In genomic region chr17:47229535-47230443, GRCh38 we compare ENCODE assay signal across 8 cellular contexts. TPM values are rescaled to one million over a fixed set of nuclear protein-coding genes. Genes with fewer than 3 reads are reported as not detected.
DNase-seq lines count a peak whose midpoint lies in the region; ATAC-seq, FAIRE-seq and TF ChIP-seq lines count a peak whose summit lies in the region.

No MANE protein-coding gene starts in this region.

- intact Hi-C loops in esophagus squamous epithelium (cut with DNase I): loop anchor here (5.0 kb wide), 1 partner anchor 88 kb away; no protein-coding TSS in a partner anchor
- intact Hi-C loops in naive thymus-derived CD4-positive, alpha-beta T cell (cut with micrococcal nuclease): loop anchor here (1.0 to 10.0 kb wide), 3 partner anchors 86 to 513 kb away; no protein-coding TSS in a partner anchor

- H3K27ac ChIP-seq in A549 (peak overlapping the region; percentile 15 to 69; a peak in 3 of 6 replicates), Peyer's patch (peak overlapping the region in 3 of 4 donors; percentile 13 to 32 (median 31)), esophagus squamous epithelium (peak overlapping the region in 3 of 4 donors; percentile 27 to 59 (median 44))
- H3K27ac ChIP-seq in naive thymus-derived CD4-positive, alpha-beta T cell (ENCODE audit: low read depth, low read length): no peak overlapping the region

- no peak for TF ChIP-seq EP300 in A549 (IDR thresholded peaks at IDR 0.05)

- 16% methylated on average over 22 of the region's 22 CpGs for whole genome bisulfite sequencing in A549 (ENCODE audit: missing lambda C conversion rate)
- 8 to 11% methylated on average over 22 of the region's 22 CpGs for WGBS in esophagus squamous epithelium, 2 donors

- peak overlapping the region; percentile 67 for H3K4me2 ChIP-seq in A549

- peak; percentile 99 for TF ChIP-seq RAD21 in A549 (conservative IDR thresholded peaks at IDR 0.05 in 1 of 2, IDR thresholded peaks at IDR 0.05 in 1 of 2)

- TF ChIP-seq CTCF in A549 (IDR thresholded peaks at IDR 0.05) (peak; percentile 98), Peyer's patch (IDR thresholded peaks at IDR 0.05) (peak; percentile 96 to 99 (median 98)), esophagus squamous epithelium (IDR thresholded peaks at IDR 0.05) (peak; percentile 90 to 97 (median 96))

- peak overlapping the region; percentile 46 for H3K4me3 Mint-ChIP-seq in activated T-cell treated with anti-CD3 and anti-CD28 coated beads, Interleukin-2, amount 50 U/mL, for 4 hours
- peak overlapping the region; percentile 50 to 75 (median 62) for H3K4me3 Mint-ChIP-seq in naive thymus-derived CD4-positive, alpha-beta T cell
- H3K4me3 Mint-ChIP-seq in stimulated activated effector memory CD8-positive, alpha-beta T cell treated with anti-CD3 and anti-CD28 coated beads, Interleukin-12 subunit alpha, Interleukin-12 subunit beta, amount 100 ng/mL, for 72 hours: peak overlapping the region; percentile 53

- peak overlapping the region in 1 of 9 donors; percentile 32 for H3K27ac Mint-ChIP-seq in naive thymus-derived CD4-positive, alpha-beta T cell
- H3K27ac Mint-ChIP-seq in stimulated activated effector memory CD8-positive, alpha-beta T cell treated with anti-CD3 and anti-CD28 coated beads, Interleukin-12 subunit alpha, Interleukin-12 subunit beta, amount 100 ng/mL, for 72 hours: peak overlapping the region; percentile 75

- TF ChIP-seq POLR2A in A549 (IDR thresholded peaks at IDR 0.05; ENCODE audit: low read length): no peak
- TF ChIP-seq POLR2A in Peyer's patch (IDR thresholded peaks at IDR 0.05): no peak
- TF ChIP-seq POLR2A in esophagus squamous epithelium (IDR thresholded peaks at IDR 0.05): no peak

- CTCF ChIA-PET in A549 (lab: Yijun Ruan, JAX): interaction anchor here (0.6 to 8.7 kb wide), 43 partner anchors 8 to 560 kb away, joined by 3 to 204 read pairs (median 4); partner anchors contain the start of genes CDC27, EFCAB13, ITGB3 and MYL4
- CTCF ChIA-PET in naive thymus-derived CD4-positive, alpha-beta T cell (lab: Charles Lee): interaction anchor here (0.6 to 2.8 kb wide), 9 partner anchors 23 to 389 kb away, joined by 3 to 18 read pairs (median 4); no protein-coding TSS in a partner anchor

- no peaks in the 10 kb centered on the region for H3K9me3 ChIP-seq in A549
- H3K9me3 ChIP-seq in Peyer's patch: no peaks in the 10 kb centered on the region
- no peaks in the 10 kb centered on the region for H3K9me3 ChIP-seq in esophagus squamous epithelium
- H3K9me3 ChIP-seq in naive thymus-derived CD4-positive, alpha-beta T cell (ENCODE audit: control insufficient read depth in 2 of 3, low read length in 3 of 3): no peaks in the 10 kb centered on the region

- peaks cover 6% of the 10 kb centered on the region for H3K27me3 Mint-ChIP-seq in activated T-cell treated with anti-CD3 and anti-CD28 coated beads, Interleukin-2, amount 50 U/mL, for 4 hours (ENCODE audit: low read depth)
- peaks cover 0 to 15% (median 7%) of the 10 kb centered on the region in 5 donors for H3K27me3 Mint-ChIP-seq in naive thymus-derived CD4-positive, alpha-beta T cell

- peak; percentile 92 to 96 for DNase-seq in A549 (ENCODE audit: low read depth in 1 of 2, low spot score in 1 of 2)
- DNase-seq in LHCN-M2 (ENCODE audit: low read depth): peak; percentile 88
- DNase-seq in Peyer's patch: peak; percentile 71 to 93 (median 77)
- peak; percentile 67 for DNase-seq in activated T-cell treated with anti-CD3 and anti-CD28 coated beads, Interleukin-2, amount 50 U/mL, for 4 hours
- no peak for DNase-seq in esophagus squamous epithelium (lab: John Stamatoyannopoulos, UW)
- peak; percentile 33 to 67 (median 61) for DNase-seq in naive thymus-derived CD4-positive, alpha-beta T cell
- DNase-seq in stimulated activated effector memory CD8-positive, alpha-beta T cell treated with anti-CD3 and anti-CD28 coated beads, Interleukin-12 subunit alpha, Interleukin-12 subunit beta, amount 100 ng/mL, for 72 hours (ENCODE audit: low spot score in 2 of 2): peak; percentile 49 to 78

- H3K4me1 ChIP-seq in A549 (peaks cover 18% of the 10 kb centered on the region), Peyer's patch (peaks cover 0 to 14% (median 5%) of the 10 kb centered on the region in 4 donors), esophagus squamous epithelium (peaks cover 0 to 36% (median 26%) of the 10 kb centered on the region in 3 donors)
- H3K4me1 ChIP-seq in naive thymus-derived CD4-positive, alpha-beta T cell (ENCODE audit: control insufficient read depth in 2 of 2, insufficient read depth in 2 of 2, low read length in 2 of 2): peaks cover 0 to 3% of the 10 kb centered on the region in 2 donors

- peaks cover 14% of the 10 kb centered on the region for H3K4me1 Mint-ChIP-seq in activated T-cell treated with anti-CD3 and anti-CD28 coated beads, Interleukin-2, amount 50 U/mL, for 4 hours (ENCODE audit: low read depth)
- peaks cover 6 to 17% (median 11%) of the 10 kb centered on the region in 7 donors for H3K4me1 Mint-ChIP-seq in naive thymus-derived CD4-positive, alpha-beta T cell
- H3K4me1 Mint-ChIP-seq in stimulated activated effector memory CD8-positive, alpha-beta T cell treated with anti-CD3 and anti-CD28 coated beads, Interleukin-12 subunit alpha, Interleukin-12 subunit beta, amount 100 ng/mL, for 72 hours: peaks cover 17% of the 10 kb centered on the region

- H3K27me3 ChIP-seq in Peyer's patch (no peaks in the 10 kb centered on the region), esophagus squamous epithelium (no peaks in the 10 kb centered on the region)
- no peaks in the 10 kb centered on the region for H3K27me3 ChIP-seq in naive thymus-derived CD4-positive, alpha-beta T cell (ENCODE audit: control insufficient read depth in 2 of 2, insufficient read depth in 2 of 2, low read length in 2 of 2)

- peak; percentile 86 for FAIRE-seq in A549 (lab: Jason Lieb, UNC)

- POLR2A ChIA-PET in A549 (lab: Yijun Ruan, JAX): interaction anchor here (1.4 kb wide), 1 partner anchor 94 kb away, joined by 4 read pairs; the partner anchor contains the start of gene EFCAB13
- POLR2A ChIA-PET in naive thymus-derived CD4-positive, alpha-beta T cell (lab: Charles Lee): interaction anchor here (0.6 kb wide), 2 partner anchors 63 to 247 kb away, joined by 3 read pairs; no protein-coding TSS in a partner anchor

- peak overlapping the region; percentile 15; the same call in 1 of the 3 replicates for H3K4me3 ChIP-seq in A549
- H3K4me3 ChIP-seq in Peyer's patch: peak overlapping the region in 3 of 4 donors; percentile 21 to 36 (median 28)
- peak overlapping the region in 3 of 4 donors; percentile 23 to 31 (median 30) for H3K4me3 ChIP-seq in esophagus squamous epithelium
- H3K4me3 ChIP-seq in naive thymus-derived CD4-positive, alpha-beta T cell (ENCODE audit: low read length): peak overlapping the region; percentile 22

- no peaks in the 10 kb centered on the region for H3K36me3 Mint-ChIP-seq in activated T-cell treated with anti-CD3 and anti-CD28 coated beads, Interleukin-2, amount 50 U/mL, for 4 hours (ENCODE audit: insufficient read depth)
- no peaks in the 10 kb centered on the region for H3K36me3 Mint-ChIP-seq in naive thymus-derived CD4-positive, alpha-beta T cell
- H3K36me3 Mint-ChIP-seq in stimulated activated effector memory CD8-positive, alpha-beta T cell treated with anti-CD3 and anti-CD28 coated beads, Interleukin-12 subunit alpha, Interleukin-12 subunit beta, amount 100 ng/mL, for 72 hours: no peaks in the 10 kb centered on the region

- H3K36me3 ChIP-seq in Peyer's patch: no peaks in the 10 kb centered on the region
- no peaks in the 10 kb centered on the region for H3K36me3 ChIP-seq in esophagus squamous epithelium
- H3K36me3 ChIP-seq in naive thymus-derived CD4-positive, alpha-beta T cell (ENCODE audit: control insufficient read depth in 2 of 3, insufficient read depth in 3 of 3, low read length in 3 of 3): no peaks in the 10 kb centered on the region

- ATAC-seq in A549 (peak; percentile 94 to 95), GM18873 (IDR thresholded peaks at IDR 0.05; ENCODE audit: low FRiP score, unreplicated experiment) (peak; percentile 49)
- peak; percentile 84 to 90 for ATAC-seq in activated T-cell treated with anti-CD3 and anti-CD28 coated beads, Interleukin-2, amount 50 U/mL, for 4 hours
- peak; percentile 93 for ATAC-seq in naive thymus-derived CD4-positive, alpha-beta T cell
- peak; percentile 88 for ATAC-seq in stimulated activated effector memory CD8-positive, alpha-beta T cell treated with anti-CD3 and anti-CD28 coated beads, Interleukin-12 subunit alpha, Interleukin-12 subunit beta, amount 100 ng/mL, for 72 hours

- H3K9me3 Mint-ChIP-seq in activated T-cell treated with anti-CD3 and anti-CD28 coated beads, Interleukin-2, amount 50 U/mL, for 4 hours: no peaks in the 10 kb centered on the region
- peaks cover 0 to 1% (median 0%) of the 10 kb centered on the region in 11 donors for H3K9me3 Mint-ChIP-seq in naive thymus-derived CD4-positive, alpha-beta T cell
- H3K9me3 Mint-ChIP-seq in stimulated activated effector memory CD8-positive, alpha-beta T cell treated with anti-CD3 and anti-CD28 coated beads, Interleukin-12 subunit alpha, Interleukin-12 subunit beta, amount 100 ng/mL, for 72 hours: no peaks in the 10 kb centered on the region

RNA-seq across cellular contexts. Expression of gene MYL4, which starts 20.6 kb away (rescaled TPM):
- not detected in 2 replicates for polyA plus RNA-seq in A549 (2011; rRNA removed)
- polyA plus RNA-seq in A549 (2012; cell fraction: cytosol; rRNA removed): 0.05 TPM in 1 of 2 replicates, not detected in the other
- polyA plus RNA-seq in A549 (2012; cell fraction: nucleus; rRNA removed): 0.20 TPM in 1 of 2 replicates, not detected in the other
- polyA plus RNA-seq in A549 (2017; fragmentation: RNase III; extraction: RNeasy Plus Mini Kit Qiagen cat#74134 plus additional on column Dnase treatment): not detected in 3 replicates
- polyA minus RNA-seq in A549 (2011; rRNA and poly(A)+ RNA removed): 0.62 TPM in 1 of 2 replicates, not detected in the other
- 0.69 TPM in 1 of 2 replicates, not detected in the other for total RNA-seq in LHCN-M2 (2014; rRNA removed)
- 7.1 TPM for polyA plus RNA-seq in LHCN-M2 (2012)
- total RNA-seq in Peyer's patch: 1 to 10 TPM in 1 of 4 donors, not detected in 3; 9.1 TPM
- total RNA-seq in activated T-cell treated with anti-CD3 and anti-CD28 coated beads, Interleukin-2, amount 50 U/mL, for 4 hours: not detected
- total RNA-seq in esophagus squamous epithelium: not detected
- total RNA-seq in naive thymus-derived CD4-positive, alpha-beta T cell: not detected
- not detected for polyA plus RNA-seq in naive thymus-derived CD4-positive, alpha-beta T cell

RNA-seq across cellular contexts. Expression of gene ITGB3, which starts 23.8 kb away (rescaled TPM):
- 0.34 and 0.90 TPM in 2 replicates for polyA plus RNA-seq in A549 (2011; rRNA removed)
- polyA plus RNA-seq in A549 (2012; cell fraction: cytosol; rRNA removed): 0.15 and 0.32 TPM in 2 replicates
- polyA plus RNA-seq in A549 (2012; cell fraction: nucleus; rRNA removed): 0.18 and 0.29 TPM in 2 replicates
- polyA plus RNA-seq in A549 (2017; fragmentation: RNase III; extraction: RNeasy Plus Mini Kit Qiagen cat#74134 plus additional on column Dnase treatment): 3.7 to 6.2 TPM (median 5.0 TPM) in 3 replicates
- polyA minus RNA-seq in A549 (2011; rRNA and poly(A)+ RNA removed): 1.7 and 2.6 TPM in 2 replicates
- 3.8 and 4.5 TPM in 2 replicates for total RNA-seq in LHCN-M2 (2014; rRNA removed)
- 2.8 TPM for polyA plus RNA-seq in LHCN-M2 (2012)
- total RNA-seq in Peyer's patch: 10 to 100 TPM in 1 of 4 donors, 1 to 10 TPM in 3; 4.6 to 18.2 (median 6.6) TPM
- under 1 TPM; 0.08 to 0.20 (median 0.11) TPM for total RNA-seq in activated T-cell treated with anti-CD3 and anti-CD28 coated beads, Interleukin-2, amount 50 U/mL, for 4 hours
- total RNA-seq in esophagus squamous epithelium: 1 to 10 TPM in 2 of 4 donors, under 1 TPM in 2; 0.23 to 7.2 (median 2.8) TPM
- total RNA-seq in naive thymus-derived CD4-positive, alpha-beta T cell: 1 to 10 TPM in 1 of 5 experiments, under 1 TPM in 2, not detected in 2; 0.41 to 6.4 (median 0.56) TPM
- not detected for polyA plus RNA-seq in naive thymus-derived CD4-positive, alpha-beta T cell

RNA-seq across cellular contexts. Expression of gene CDC27, which starts 40.7 kb away (rescaled TPM):
- 132 and 150 TPM in 2 replicates for polyA plus RNA-seq in A549 (2011; rRNA removed)
- polyA plus RNA-seq in A549 (2012; cell fraction: cytosol; rRNA removed): 47.8 and 51.3 TPM in 2 replicates
- polyA plus RNA-seq in A549 (2012; cell fraction: nucleus; rRNA removed): 36.0 and 40.9 TPM in 2 replicates
- 81.6 to 88.0 TPM (median 87.9 TPM) in 3 replicates for polyA plus RNA-seq in A549 (2017; fragmentation: RNase III; extraction: RNeasy Plus Mini Kit Qiagen cat#74134 plus additional on column Dnase treatment)
- 159 and 161 TPM in 2 replicates for polyA minus RNA-seq in A549 (2011; rRNA and poly(A)+ RNA removed)
- 87.9 and 100 TPM in 2 replicates for total RNA-seq in LHCN-M2 (2014; rRNA removed)
- 39.6 TPM for polyA plus RNA-seq in LHCN-M2 (2012)
- total RNA-seq in Peyer's patch: 10 to 100 TPM; 29.9 to 72.6 (median 47.4) TPM
- total RNA-seq in activated T-cell treated with anti-CD3 and anti-CD28 coated beads, Interleukin-2, amount 50 U/mL, for 4 hours: 10 to 100 TPM; 61.1 to 74.9 (median 66.0) TPM
- 10 to 100 TPM; 26.4 to 45.9 (median 38.3) TPM for total RNA-seq in esophagus squamous epithelium
- total RNA-seq in naive thymus-derived CD4-positive, alpha-beta T cell: 10 to 100 TPM; 47.4 to 98.3 (median 67.2) TPM
- 10 to 100 TPM; 63.4 to 85.5 TPM for polyA plus RNA-seq in naive thymus-derived CD4-positive, alpha-beta T cell
